ENCODE assay signal across 8 cellular contexts in the genomic region with DNA sequence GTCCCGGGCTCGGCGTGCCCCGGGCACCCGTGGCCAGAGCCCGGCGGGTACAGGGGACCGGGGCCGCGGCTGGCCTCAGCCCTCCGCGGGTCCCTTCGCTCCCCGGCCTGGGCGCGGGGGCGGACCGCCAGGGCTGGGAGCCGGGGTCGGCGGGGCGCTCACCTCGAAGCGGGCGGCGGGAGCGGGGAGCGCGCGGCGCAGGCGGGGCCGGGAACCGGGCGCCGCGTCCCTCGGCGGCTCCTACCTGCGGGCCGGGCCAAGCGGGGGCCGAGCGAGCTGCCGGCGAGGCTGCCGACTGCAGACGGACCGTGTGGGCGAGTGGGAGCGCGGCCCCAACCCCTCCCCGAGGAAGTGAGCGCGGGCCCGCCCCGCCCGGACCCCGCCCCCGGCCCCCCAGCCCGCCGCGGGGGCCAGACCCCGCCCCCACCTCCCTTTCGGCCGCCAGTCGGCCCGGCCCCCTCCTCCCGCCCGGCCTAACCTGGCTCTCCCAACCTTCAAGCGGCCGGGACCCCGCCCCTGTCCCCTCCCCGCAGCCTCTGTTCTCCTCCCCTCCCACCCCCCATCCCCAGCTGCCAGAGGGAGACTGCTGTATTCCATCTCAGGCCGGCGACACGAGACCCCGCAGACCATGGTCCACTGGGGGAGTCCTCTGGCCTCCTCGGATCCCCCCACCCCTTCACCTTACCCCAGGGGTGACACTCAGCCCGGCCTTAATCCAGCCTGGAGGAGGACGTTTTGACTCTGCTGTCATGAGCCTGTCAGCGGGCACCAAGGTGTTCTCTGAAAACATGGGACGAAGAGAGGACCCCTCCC. TPM values are rescaled to one million over a fixed set of nuclear protein-coding genes. Genes with fewer than 3 reads are reported as not detected.
DNase-seq lines count a peak whose midpoint lies in the region; ATAC-seq and TF ChIP-seq lines count a peak whose summit lies in the region.

TSS of gene FHL3 (minus strand) at position 320 of the 813 bp plus-strand sequence. CDS start 6,102 bp downstream, outside the sequence.

- peaks cover 17% of the 10 kb centered on the region for H3K4me1 ChIP-seq in right cardiac atrium (ENCODE audit: control insufficient read depth, insufficient read depth, low read length)

- CTCF ChIA-PET in RWPE1 (lab: Yijun Ruan, JAX) = no interaction called here

- H3K9me3 ChIP-seq in right cardiac atrium (ENCODE audit: control insufficient read depth, low read length) = no peaks in the 10 kb centered on the region

- intact Hi-C loops in right cardiac atrium (cut with DNase I) = no loop called here

- H3K27ac ChIP-seq in RWPE1 (peak within 1 kb of the TSS; percentile 82), angular gyrus (ENCODE audit: low read depth, low read length) (peak within 1 kb of the TSS; percentile 40), right cardiac atrium (ENCODE audit: low read length) (peak within 1 kb of the TSS; percentile 72)

- H3K4me3 ChIP-seq in right cardiac atrium (ENCODE audit: low read length) = peak within 1 kb of the TSS; percentile 98
- H3K4me3 ChIP-seq in retinal pigment epithelial cell (ENCODE audit: low read length) = peak within 1 kb of the TSS; percentile 74

- WGBS in right cardiac atrium = 3% methylated on average over 83 of the region's 83 CpGs

- TF ChIP-seq CTCF in RWPE1 (conservative IDR thresholded peaks at IDR 0.05; ENCODE audit: low read depth) = no peak
- TF ChIP-seq CTCF in retinal pigment epithelial cell (conservative IDR thresholded peaks at IDR 0.05; ENCODE audit: low read depth, low read length) = no peak

- ATAC-seq in HG02798 (IDR thresholded peaks at IDR 0.05; ENCODE audit: poor library complexity, unreplicated experiment) (peak; percentile 50), right cardiac atrium (peak; percentile 60 to 77), GM21723 (IDR thresholded peaks at IDR 0.05; ENCODE audit: unreplicated experiment) (no peak)

- no peaks in the 10 kb centered on the region for H3K27me3 ChIP-seq in right cardiac atrium (ENCODE audit: control insufficient read depth, insufficient read depth)

- DNase-seq in CMK (ENCODE audit: low read depth) (peak; percentile 81), RWPE1 (ENCODE audit: low spot score) (no peak), right cardiac atrium (peak; percentile 70 to 91 (median 90)), retinal pigment epithelial cell (ENCODE audit: low read depth) (no peak), HCEC 1CT (no peak)

- POLR2A ChIA-PET in RWPE1 (lab: Yijun Ruan, JAX; ENCODE audit: low non-redundant PET) = no interaction called here

RNA-seq across cellular contexts. Expression of gene FHL3, which starts in this region (rescaled TPM):
- total RNA-seq in right cardiac atrium = 10 to 100 TPM in 1 of 4 donors, 1 to 10 TPM in 3; 8.1 to 15.6 (median 9.1) TPM
- 9.7 TPM for polyA plus RNA-seq in right cardiac atrium

Comparison
In these comparisons a context has a peak if more than half of its experiments do, and no peak if none do; other contexts are left out.
1. DNase-seq: peak in CMK (single experiment) and right cardiac atrium (3 of 3); none in RWPE1 (single experiment), retinal pigment epithelial cell (single experiment) and HCEC 1CT (single experiment).
2. Peak in every context shown above with its lines, with median percentiles within 50 percentile points of each other: H3K27ac ChIP-seq.